20 cellular contexts compared by ENCODE assay signal in the genomic region with DNA sequence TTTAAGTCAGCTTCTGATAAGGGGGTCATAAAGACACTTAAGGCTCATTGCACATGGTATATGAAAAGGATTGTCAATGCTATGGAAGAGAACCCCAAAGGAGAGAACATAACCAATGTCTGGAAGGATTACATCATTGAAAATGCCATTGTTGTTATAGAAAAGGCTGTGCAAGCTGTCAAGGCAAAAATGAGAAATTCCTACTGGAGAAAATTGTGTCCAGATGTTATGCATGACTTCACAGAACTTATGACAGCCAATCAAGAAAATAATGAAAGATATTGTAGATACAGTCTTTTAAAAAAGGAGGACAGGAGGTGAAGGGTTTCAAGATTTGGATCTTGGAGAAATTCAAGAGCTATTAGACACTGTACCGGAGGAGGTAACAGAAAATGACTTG.
"Had no signal": no experiment of that assay in that cellular context is flagged by ENCODE, and none has a peak within 500 bp of the region (broad histone marks: within the 10 kb centered on the region; RNA-seq: fewer than 3 reads in every experiment).

No MANE protein-coding gene starts in this region.

- H3K27me3 ChIP-seq: dorsolateral prefrontal cortex, heart left ventricle, neutrophil, suprapubic skin, thyroid gland had no signal

- H3K4me1 ChIP-seq: psoas muscle, suprapubic skin, thyroid gland had no signal

- H3K36me3 ChIP-seq: heart left ventricle, neutrophil, suprapubic skin, thyroid gland had no signal

- H3K4me3 ChIP-seq: dorsolateral prefrontal cortex, heart left ventricle, lung, psoas muscle, suprapubic skin, thyroid gland had no signal

- H3K9me3 ChIP-seq: neutrophil, psoas muscle, suprapubic skin, thyroid gland had no signal

- DNase-seq: cortex of kidney; dorsolateral prefrontal cortex; effector CD8-positive, alpha-beta T cell; heart left ventricle; hippocampal formation; left colon; left ventricle myocardium superior; mesenchymal stem cell; midbrain; naive B cell; nephron progenitor cell; psoas muscle; retina; stimulated activated CD4-positive, alpha-beta T cell treated with anti-CD3 and anti-CD28 coated beads, Interleukin-2, amount 100 ng/mL, for 24 hours; stimulated activated naive CD4-positive, alpha-beta T cell treated with Interleukin-2 at 50 U/mL for 16 hours; thyroid gland had no signal

- H3K27ac ChIP-seq: dorsolateral prefrontal cortex, heart left ventricle, neutrophil, psoas muscle, suprapubic skin, thyroid gland had no signal

- ATAC-seq: heart left ventricle, left colon, left ventricle myocardium superior, psoas muscle, sciatic nerve had no signal
